9 cellular contexts compared by ENCODE assay signal in genomic region chr1:205313681-205314308, GRCh38. TPM values are rescaled to one million over a fixed set of nuclear protein-coding genes. Genes with fewer than 3 reads are reported as not detected.
DNase-seq lines count a peak whose midpoint lies in the region; ATAC-seq and TF ChIP-seq lines count a peak whose summit lies in the region.
"Had no signal": no experiment of that assay in that cellular context is flagged by ENCODE, and none has a peak within 500 bp of the region (broad histone marks: within the 10 kb centered on the region; RNA-seq: fewer than 3 reads in every experiment).

No MANE protein-coding gene starts in this region.

- no peaks in the 10 kb centered on the region for H3K27me3 Mint-ChIP-seq in activated T-helper 1 cell treated with anti-CD3 and anti-CD28 coated beads, Interleukin-12 subunit alpha, Interleukin-12 subunit beta, Interleukin-2, Interleukin-4 antibody, amounts not matched to agents 30 ng/mL and 10 ng/mL and 1 ng/mL, durations not matched to agents 14 hours and 24 hours and 36 hours (ENCODE audit: insufficient read depth)
- H3K27me3 Mint-ChIP-seq in nephron progenitor cell (ENCODE audit: low read depth, poor library complexity): no peaks in the 10 kb centered on the region

- ATAC-seq in GM18520 (IDR thresholded peaks at IDR 0.05; ENCODE audit: unreplicated experiment): peak; percentile 51
- ATAC-seq in GM19324 (IDR thresholded peaks at IDR 0.05; ENCODE audit: low FRiP score, unreplicated experiment): no peak
- ATAC-seq in HG03280 (IDR thresholded peaks at IDR 0.05; ENCODE audit: unreplicated experiment): no peak

- no peaks in the 10 kb centered on the region for H3K9me3 Mint-ChIP-seq in activated T-helper 1 cell treated with anti-CD3 and anti-CD28 coated beads, Interleukin-12 subunit alpha, Interleukin-12 subunit beta, Interleukin-2, Interleukin-4 antibody, amounts not matched to agents 30 ng/mL and 10 ng/mL and 1 ng/mL, durations not matched to agents 14 hours and 24 hours and 36 hours
- H3K9me3 Mint-ChIP-seq in nephron progenitor cell: no peaks in the 10 kb centered on the region

- DNase-seq in M059J (ENCODE audit: low read depth) (peak; percentile 80), fibroblast of pulmonary artery (ENCODE audit: low read depth) (peak; percentile 84), nephron progenitor cell (peak; percentile 62), KG1 (lab: John Stamatoyannopoulos, UW) (no peak)
- DNase-seq in activated T-helper 1 cell treated with anti-CD3 and anti-CD28 coated beads, Interleukin-12 subunit alpha, Interleukin-12 subunit beta, Interleukin-2, Interleukin-4 antibody, amounts not matched to agents 30 ng/mL and 10 ng/mL and 1 ng/mL, durations not matched to agents 14 hours and 24 hours and 36 hours (ENCODE audit: low spot score): peak; percentile 21

- H3K4me3 ChIP-seq in fibroblast of pulmonary artery (replicated peaks; ENCODE audit: low read depth, low read length): peak overlapping the region; percentile 14

- intact Hi-C loops in activated T-helper 1 cell treated with anti-CD3 and anti-CD28 coated beads, Interleukin-12 subunit alpha, Interleukin-12 subunit beta, Interleukin-2, Interleukin-4 antibody, amounts not matched to agents 30 ng/mL and 10 ng/mL and 1 ng/mL, durations not matched to agents 14 hours and 24 hours and 36 hours (cut with micrococcal nuclease): loop anchor here (1.0 to 5.0 kb wide), 4 partner anchors 8 to 191 kb away; partner anchors contain the start of genes NUAK2 and RBBP5

- peak overlapping the region; percentile 83 for H3K4me3 Mint-ChIP-seq in activated T-helper 1 cell treated with anti-CD3 and anti-CD28 coated beads, Interleukin-12 subunit alpha, Interleukin-12 subunit beta, Interleukin-2, Interleukin-4 antibody, amounts not matched to agents 30 ng/mL and 10 ng/mL and 1 ng/mL, durations not matched to agents 14 hours and 24 hours and 36 hours
- H3K4me3 Mint-ChIP-seq in nephron progenitor cell: peak overlapping the region; percentile 70

- peaks cover 21% of the 10 kb centered on the region for H3K36me3 Mint-ChIP-seq in activated T-helper 1 cell treated with anti-CD3 and anti-CD28 coated beads, Interleukin-12 subunit alpha, Interleukin-12 subunit beta, Interleukin-2, Interleukin-4 antibody, amounts not matched to agents 30 ng/mL and 10 ng/mL and 1 ng/mL, durations not matched to agents 14 hours and 24 hours and 36 hours (ENCODE audit: low read depth)
- peaks cover 30% of the 10 kb centered on the region for H3K36me3 Mint-ChIP-seq in nephron progenitor cell (ENCODE audit: low read depth)

- peak overlapping the region; percentile 94 for H3K27ac Mint-ChIP-seq in activated T-helper 1 cell treated with anti-CD3 and anti-CD28 coated beads, Interleukin-12 subunit alpha, Interleukin-12 subunit beta, Interleukin-2, Interleukin-4 antibody, amounts not matched to agents 30 ng/mL and 10 ng/mL and 1 ng/mL, durations not matched to agents 14 hours and 24 hours and 36 hours
- peak overlapping the region; percentile 99 for H3K27ac Mint-ChIP-seq in nephron progenitor cell

- H3K4me1 Mint-ChIP-seq in activated T-helper 1 cell treated with anti-CD3 and anti-CD28 coated beads, Interleukin-12 subunit alpha, Interleukin-12 subunit beta, Interleukin-2, Interleukin-4 antibody, amounts not matched to agents 30 ng/mL and 10 ng/mL and 1 ng/mL, durations not matched to agents 14 hours and 24 hours and 36 hours (ENCODE audit: low read depth): peaks cover 85% of the 10 kb centered on the region
- peaks cover 63% of the 10 kb centered on the region for H3K4me1 Mint-ChIP-seq in nephron progenitor cell

- no peak for TF ChIP-seq CTCF in fibroblast of pulmonary artery (IDR thresholded peaks at IDR 0.05; ENCODE audit: low read length, missing control alignments)
- no peak for TF ChIP-seq CTCF in nephron progenitor cell (IDR thresholded peaks at IDR 0.05)

RNA-seq across cellular contexts. Expression of gene NUAK2, which starts 7.8 kb away (rescaled TPM):
- 6.7 and 8.4 TPM in 2 replicates for total RNA-seq in M059J (2014; rRNA removed; shearing (Covaris generic))
- 1.1 and 1.3 TPM in 2 replicates for total RNA-seq in activated T-helper 1 cell treated with anti-CD3 and anti-CD28 coated beads, Interleukin-12 subunit alpha, Interleukin-12 subunit beta, Interleukin-2, Interleukin-4 antibody, amounts not matched to agents 30 ng/mL and 10 ng/mL and 1 ng/mL, durations not matched to agents 14 hours and 24 hours and 36 hours

RNA-seq across cellular contexts. Expression of gene KLHDC8A, which starts 42.9 kb away (rescaled TPM):
- not detected in 2 replicates for total RNA-seq in M059J (2014; rRNA removed; shearing (Covaris generic))
- total RNA-seq in activated T-helper 1 cell treated with anti-CD3 and anti-CD28 coated beads, Interleukin-12 subunit alpha, Interleukin-12 subunit beta, Interleukin-2, Interleukin-4 antibody, amounts not matched to agents 30 ng/mL and 10 ng/mL and 1 ng/mL, durations not matched to agents 14 hours and 24 hours and 36 hours: not detected in 2 replicates
- total RNA-seq: RPMI7951 had no signal
